In genomic region chr9:94802795-94803194, GRCh38 we compare ENCODE assay signal across 1 cellular context.
TF ChIP-seq lines count a peak whose summit lies in the region.

No MANE protein-coding gene starts in this region.

TF ChIP-seq in GM23338, 12 proteins besides CTCF, POLR2A, EP300 and RAD21 (continued from another document):
- TF ChIP-seq ZNF462 (CRISPR knock-in tag; IDR thresholded peaks at IDR 0.05) (no peak), JUNB (IDR thresholded peaks at IDR 0.05; ENCODE audit: unreplicated experiment) (no peak), ZNF114 (CRISPR knock-in tag; IDR thresholded peaks at IDR 0.05) (no peak)
